1 cellular context compared by ENCODE assay signal in the genomic region with DNA sequence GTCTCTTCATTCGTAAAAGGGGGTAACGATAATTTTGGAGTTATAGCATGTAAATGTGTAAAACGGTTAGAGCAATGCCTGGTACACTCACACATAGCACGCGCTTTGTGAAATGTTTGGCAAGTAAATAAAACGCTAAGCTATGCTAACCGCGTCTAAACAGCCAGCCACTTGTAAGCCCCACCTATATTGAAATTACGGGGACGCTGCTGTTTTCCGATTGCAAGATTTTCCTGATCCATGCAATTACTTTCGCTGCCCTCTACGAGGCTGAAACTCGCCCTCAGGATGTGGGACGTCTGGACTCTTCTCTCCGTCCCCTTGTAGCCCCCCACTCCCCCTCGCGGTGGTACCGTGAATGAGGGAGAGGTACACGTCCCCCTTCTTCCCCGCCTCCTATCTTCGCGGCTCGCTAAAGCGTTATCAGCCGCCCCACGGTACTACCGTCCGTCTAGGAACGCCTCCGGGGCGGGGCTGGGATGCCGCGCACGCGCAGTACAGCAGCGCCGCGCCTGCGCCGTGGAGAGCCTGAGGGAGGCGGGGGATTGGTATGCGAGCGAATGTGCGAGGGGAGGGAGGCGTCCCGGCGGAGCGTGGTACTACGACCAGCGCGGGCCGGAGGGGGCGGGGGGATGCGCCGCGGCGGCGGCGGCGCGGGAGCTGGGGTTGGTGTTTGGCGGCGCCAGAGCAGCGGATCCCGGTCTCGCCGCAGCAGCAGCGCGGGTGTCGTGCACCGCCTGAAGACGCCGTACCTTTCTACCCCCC.
TF ChIP-seq lines count a peak whose summit lies in the region.

STIM2 (plus strand) TSS at position 685 of the 765 bp plus-strand sequence.

TF ChIP-seq in GM12878, 131 proteins besides CTCF, POLR2A, EP300 and RAD21 (continued from another document):
- TF ChIP-seq, protein P1, sequence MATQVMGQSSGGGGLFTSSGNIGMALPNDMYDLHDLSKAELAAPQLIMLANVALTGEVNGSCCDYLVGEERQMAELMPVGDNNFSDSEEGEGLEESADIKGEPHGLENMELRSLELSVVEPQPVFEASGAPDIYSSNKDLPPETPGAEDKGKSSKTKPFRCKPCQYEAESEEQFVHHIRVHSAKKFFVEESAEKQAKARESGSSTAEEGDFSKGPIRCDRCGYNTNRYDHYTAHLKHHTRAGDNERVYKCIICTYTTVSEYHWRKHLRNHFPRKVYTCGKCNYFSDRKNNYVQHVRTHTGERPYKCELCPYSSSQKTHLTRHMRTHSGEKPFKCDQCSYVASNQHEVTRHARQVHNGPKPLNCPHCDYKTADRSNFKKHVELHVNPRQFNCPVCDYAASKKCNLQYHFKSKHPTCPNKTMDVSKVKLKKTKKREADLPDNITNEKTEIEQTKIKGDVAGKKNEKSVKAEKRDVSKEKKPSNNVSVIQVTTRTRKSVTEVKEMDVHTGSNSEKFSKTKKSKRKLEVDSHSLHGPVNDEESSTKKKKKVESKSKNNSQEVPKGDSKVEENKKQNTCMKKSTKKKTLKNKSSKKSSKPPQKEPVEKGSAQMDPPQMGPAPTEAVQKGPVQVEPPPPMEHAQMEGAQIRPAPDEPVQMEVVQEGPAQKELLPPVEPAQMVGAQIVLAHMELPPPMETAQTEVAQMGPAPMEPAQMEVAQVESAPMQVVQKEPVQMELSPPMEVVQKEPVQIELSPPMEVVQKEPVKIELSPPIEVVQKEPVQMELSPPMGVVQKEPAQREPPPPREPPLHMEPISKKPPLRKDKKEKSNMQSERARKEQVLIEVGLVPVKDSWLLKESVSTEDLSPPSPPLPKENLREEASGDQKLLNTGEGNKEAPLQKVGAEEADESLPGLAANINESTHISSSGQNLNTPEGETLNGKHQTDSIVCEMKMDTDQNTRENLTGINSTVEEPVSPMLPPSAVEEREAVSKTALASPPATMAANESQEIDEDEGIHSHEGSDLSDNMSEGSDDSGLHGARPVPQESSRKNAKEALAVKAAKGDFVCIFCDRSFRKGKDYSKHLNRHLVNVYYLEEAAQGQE (IDR thresholded peaks at IDR 0.05; ENCODE audit: low read depth, low read length) = no peak
- no peak for TF ChIP-seq HDAC2 (IDR thresholded peaks at IDR 0.05)
- peak; percentile 43; the same call in 1 of the 2 replicates for TF ChIP-seq CBFB (IDR thresholded peaks at IDR 0.05; ENCODE audit: low read depth)
- no peak for TF ChIP-seq MEF2B (IDR thresholded peaks at IDR 0.05; ENCODE audit: partially characterized antibody, poor library complexity, severe bottlenecking)
- no peak for TF ChIP-seq CEBPB (IDR thresholded peaks at IDR 0.05; ENCODE audit: borderline replicate concordance in 1 of 2, low read depth in 2 of 2, low read length in 2 of 2)
- TF ChIP-seq SMARCA5 (IDR thresholded peaks at IDR 0.05) = peak; percentile 59; the same call in 1 of the 2 replicates
- TF ChIP-seq TBL1XR1 (IDR thresholded peaks at IDR 0.05; ENCODE audit: low read depth, low read length) = no peak
- TF ChIP-seq RFX5 (IDR thresholded peaks at IDR 0.05; ENCODE audit: low read depth, low read length) = no peak
- TF ChIP-seq RBBP5 (conservative IDR thresholded peaks at IDR 0.05) = no peak
- no peak; the same call in 1 of the 2 replicates for TF ChIP-seq TCF3 (IDR thresholded peaks at IDR 0.05; ENCODE audit: borderline replicate concordance, insufficient read depth, low read depth, low read length)
- TF ChIP-seq POLR2AphosphoS5 (IDR thresholded peaks at IDR 0.05; ENCODE audit: low read length) = peak; percentile 74
- no peak; the same call in 1 of the 2 replicates for TF ChIP-seq ZNF207 (IDR thresholded peaks at IDR 0.05; ENCODE audit: borderline replicate concordance)
- no peak for TF ChIP-seq CEBPZ (IDR thresholded peaks at IDR 0.05; ENCODE audit: low read depth, low read length)
- TF ChIP-seq, protein P2, sequence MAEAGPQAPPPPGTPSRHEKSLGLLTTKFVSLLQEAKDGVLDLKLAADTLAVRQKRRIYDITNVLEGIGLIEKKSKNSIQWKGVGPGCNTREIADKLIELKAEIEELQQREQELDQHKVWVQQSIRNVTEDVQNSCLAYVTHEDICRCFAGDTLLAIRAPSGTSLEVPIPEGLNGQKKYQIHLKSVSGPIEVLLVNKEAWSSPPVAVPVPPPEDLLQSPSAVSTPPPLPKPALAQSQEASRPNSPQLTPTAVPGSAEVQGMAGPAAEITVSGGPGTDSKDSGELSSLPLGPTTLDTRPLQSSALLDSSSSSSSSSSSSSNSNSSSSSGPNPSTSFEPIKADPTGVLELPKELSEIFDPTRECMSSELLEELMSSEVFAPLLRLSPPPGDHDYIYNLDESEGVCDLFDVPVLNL (IDR thresholded peaks at IDR 0.05; ENCODE audit: low read depth, low read length) = 0 out of 2 replicates have a peak, but pooled peaks have one; percentile 18
- no peak for TF ChIP-seq SPI1 (IDR thresholded peaks at IDR 0.05; ENCODE audit: borderline replicate concordance, insufficient read depth, low read depth, low read length)
- no peak for TF ChIP-seq MYC (IDR thresholded peaks at IDR 0.05; ENCODE audit: insufficient read depth, insufficient read length, insufficient replicate concordance, low read length, severe bottlenecking)
- no peak for TF ChIP-seq ETV6 (conservative IDR thresholded peaks at IDR 0.05 in 1 of 2, IDR thresholded peaks at IDR 0.05 in 1 of 2; ENCODE audit: borderline replicate concordance in 1 of 2, low read depth in 1 of 2)
- no peak for TF ChIP-seq ZNF622 (IDR thresholded peaks at IDR 0.05)
- no peak for TF ChIP-seq RCOR1 (conservative IDR thresholded peaks at IDR 0.05; ENCODE audit: low read depth, low read length)
- peak; percentile 41 for TF ChIP-seq HCFC1 (IDR thresholded peaks at IDR 0.05; ENCODE audit: low read length)
- no peak for TF ChIP-seq NR2C1 (IDR thresholded peaks at IDR 0.05)
- TF ChIP-seq RUNX3 (IDR thresholded peaks at IDR 0.05; ENCODE audit: low read length) = peak; percentile 16; the same call in 1 of the 2 replicates
- TF ChIP-seq ZNF384 (IDR thresholded peaks at IDR 0.05; ENCODE audit: borderline replicate concordance, low read depth, low read length) = peak; percentile 85
- no peak for TF ChIP-seq ZZZ3 (IDR thresholded peaks at IDR 0.05; ENCODE audit: control insufficient read depth, insufficient read length, low read depth)
- TF ChIP-seq KDM1A (IDR thresholded peaks at IDR 0.05; ENCODE audit: borderline replicate concordance) = no peak
- peak; percentile 85 for TF ChIP-seq PML (IDR thresholded peaks at IDR 0.05; ENCODE audit: low read length)
- TF ChIP-seq TARDBP (IDR thresholded peaks at IDR 0.05; ENCODE audit: borderline replicate concordance) = peak; percentile 67; the same call in 1 of the 2 replicates
- TF ChIP-seq ATF7 (IDR thresholded peaks at IDR 0.05; ENCODE audit: low read depth) = 0 out of 2 replicates have a peak, but pooled peaks have one; percentile 11
- TF ChIP-seq NFIC (IDR thresholded peaks at IDR 0.05; ENCODE audit: low read depth, low read length) = no peak
- TF ChIP-seq CREM (IDR thresholded peaks at IDR 0.05; ENCODE audit: low read depth) = peak; percentile 29; the same call in 1 of the 2 replicates
- no peak for TF ChIP-seq CHD4 (IDR thresholded peaks at IDR 0.05)
- TF ChIP-seq KLF5 (IDR thresholded peaks at IDR 0.05; ENCODE audit: partially characterized antibody) = no peak
- TF ChIP-seq ATF3 (IDR thresholded peaks at IDR 0.05; ENCODE audit: borderline replicate concordance, extremely low read depth, low read depth, low read length) = no peak
- TF ChIP-seq, protein P3, sequence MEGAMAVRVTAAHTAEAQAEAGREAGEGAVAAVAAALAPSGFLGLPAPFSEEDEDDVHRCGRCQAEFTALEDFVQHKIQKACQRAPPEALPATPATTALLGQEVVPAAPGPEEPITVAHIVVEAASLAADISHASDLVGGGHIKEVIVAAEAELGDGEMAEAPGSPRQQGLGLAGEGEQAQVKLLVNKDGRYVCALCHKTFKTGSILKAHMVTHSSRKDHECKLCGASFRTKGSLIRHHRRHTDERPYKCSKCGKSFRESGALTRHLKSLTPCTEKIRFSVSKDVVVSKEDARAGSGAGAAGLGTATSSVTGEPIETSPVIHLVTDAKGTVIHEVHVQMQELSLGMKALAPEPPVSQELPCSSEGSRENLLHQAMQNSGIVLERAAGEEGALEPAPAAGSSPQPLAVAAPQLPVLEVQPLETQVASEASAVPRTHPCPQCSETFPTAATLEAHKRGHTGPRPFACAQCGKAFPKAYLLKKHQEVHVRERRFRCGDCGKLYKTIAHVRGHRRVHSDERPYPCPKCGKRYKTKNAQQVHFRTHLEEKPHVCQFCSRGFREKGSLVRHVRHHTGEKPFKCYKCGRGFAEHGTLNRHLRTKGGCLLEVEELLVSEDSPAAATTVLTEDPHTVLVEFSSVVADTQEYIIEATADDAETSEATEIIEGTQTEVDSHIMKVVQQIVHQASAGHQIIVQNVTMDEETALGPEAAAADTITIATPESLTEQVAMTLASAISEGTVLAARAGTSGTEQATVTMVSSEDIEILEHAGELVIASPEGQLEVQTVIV (IDR thresholded peaks at IDR 0.05; ENCODE audit: borderline replicate concordance, partially characterized antibody) = no peak
- no peak for TF ChIP-seq WRNIP1 (IDR thresholded peaks at IDR 0.05; ENCODE audit: borderline replicate concordance, low read depth, low read length)
- TF ChIP-seq PBX3 (IDR thresholded peaks at IDR 0.05; ENCODE audit: insufficient replicate concordance, low read depth, low read length) = no peak
- no peak for TF ChIP-seq HDAC6 (IDR thresholded peaks at IDR 0.05; ENCODE audit: unreplicated experiment)
- TF ChIP-seq, protein P4, sequence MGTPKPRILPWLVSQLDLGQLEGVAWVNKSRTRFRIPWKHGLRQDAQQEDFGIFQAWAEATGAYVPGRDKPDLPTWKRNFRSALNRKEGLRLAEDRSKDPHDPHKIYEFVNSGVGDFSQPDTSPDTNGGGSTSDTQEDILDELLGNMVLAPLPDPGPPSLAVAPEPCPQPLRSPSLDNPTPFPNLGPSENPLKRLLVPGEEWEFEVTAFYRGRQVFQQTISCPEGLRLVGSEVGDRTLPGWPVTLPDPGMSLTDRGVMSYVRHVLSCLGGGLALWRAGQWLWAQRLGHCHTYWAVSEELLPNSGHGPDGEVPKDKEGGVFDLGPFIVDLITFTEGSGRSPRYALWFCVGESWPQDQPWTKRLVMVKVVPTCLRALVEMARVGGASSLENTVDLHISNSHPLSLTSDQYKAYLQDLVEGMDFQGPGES (IDR thresholded peaks at IDR 0.05) = no peak
- TF ChIP-seq, protein P5, sequence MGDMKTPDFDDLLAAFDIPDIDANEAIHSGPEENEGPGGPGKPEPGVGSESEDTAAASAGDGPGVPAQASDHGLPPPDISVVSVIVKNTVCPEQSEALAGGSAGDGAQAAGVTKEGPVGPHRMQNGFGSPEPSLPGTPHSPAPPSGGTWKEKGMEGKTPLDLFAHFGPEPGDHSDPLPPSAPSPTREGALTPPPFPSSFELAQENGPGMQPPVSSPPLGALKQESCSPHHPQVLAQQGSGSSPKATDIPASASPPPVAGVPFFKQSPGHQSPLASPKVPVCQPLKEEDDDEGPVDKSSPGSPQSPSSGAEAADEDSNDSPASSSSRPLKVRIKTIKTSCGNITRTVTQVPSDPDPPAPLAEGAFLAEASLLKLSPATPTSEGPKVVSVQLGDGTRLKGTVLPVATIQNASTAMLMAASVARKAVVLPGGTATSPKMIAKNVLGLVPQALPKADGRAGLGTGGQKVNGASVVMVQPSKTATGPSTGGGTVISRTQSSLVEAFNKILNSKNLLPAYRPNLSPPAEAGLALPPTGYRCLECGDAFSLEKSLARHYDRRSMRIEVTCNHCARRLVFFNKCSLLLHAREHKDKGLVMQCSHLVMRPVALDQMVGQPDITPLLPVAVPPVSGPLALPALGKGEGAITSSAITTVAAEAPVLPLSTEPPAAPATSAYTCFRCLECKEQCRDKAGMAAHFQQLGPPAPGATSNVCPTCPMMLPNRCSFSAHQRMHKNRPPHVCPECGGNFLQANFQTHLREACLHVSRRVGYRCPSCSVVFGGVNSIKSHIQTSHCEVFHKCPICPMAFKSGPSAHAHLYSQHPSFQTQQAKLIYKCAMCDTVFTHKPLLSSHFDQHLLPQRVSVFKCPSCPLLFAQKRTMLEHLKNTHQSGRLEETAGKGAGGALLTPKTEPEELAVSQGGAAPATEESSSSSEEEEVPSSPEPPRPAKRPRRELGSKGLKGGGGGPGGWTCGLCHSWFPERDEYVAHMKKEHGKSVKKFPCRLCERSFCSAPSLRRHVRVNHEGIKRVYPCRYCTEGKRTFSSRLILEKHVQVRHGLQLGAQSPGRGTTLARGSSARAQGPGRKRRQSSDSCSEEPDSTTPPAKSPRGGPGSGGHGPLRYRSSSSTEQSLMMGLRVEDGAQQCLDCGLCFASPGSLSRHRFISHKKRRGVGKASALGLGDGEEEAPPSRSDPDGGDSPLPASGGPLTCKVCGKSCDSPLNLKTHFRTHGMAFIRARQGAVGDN (IDR thresholded peaks at IDR 0.05) = peak; percentile 47; the same call in 1 of the 2 replicates
- 0 out of 2 replicates have a peak, but pooled peaks have one; percentile 40 for TF ChIP-seq IRF4 (IDR thresholded peaks at IDR 0.05; ENCODE audit: low read depth, low read length)
TF ChIP-seq in GM12878: peak in this region for 37.
